Comparison of ENCODE assay signal across 8 cellular contexts in the genomic region with DNA sequence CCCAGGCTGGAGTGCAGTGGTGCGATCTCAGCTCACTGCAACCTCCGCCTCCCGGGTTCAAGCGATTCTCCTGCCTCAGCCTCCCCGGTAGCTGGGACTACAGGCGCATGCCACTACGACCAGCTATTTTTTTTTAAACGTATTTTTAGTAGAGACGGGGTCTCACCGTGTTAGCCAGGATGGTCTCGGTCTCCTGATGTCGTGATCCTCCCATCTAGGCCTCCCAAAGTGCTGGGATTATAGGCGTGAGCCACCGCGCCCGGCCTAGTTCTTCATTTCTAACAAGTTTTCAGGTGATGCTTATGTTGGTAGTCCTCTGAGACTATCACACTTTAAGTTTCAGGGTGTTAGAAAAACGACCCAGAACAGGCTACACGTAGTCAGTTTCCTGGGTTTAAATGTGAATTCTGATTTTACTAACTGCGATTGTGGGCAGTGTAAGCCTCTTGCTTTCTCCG. TPM values are rescaled to one million over a fixed set of nuclear protein-coding genes. Genes with fewer than 3 reads are reported as not detected.
DNase-seq lines count a peak whose midpoint lies in the region; ATAC-seq and TF ChIP-seq lines count a peak whose summit lies in the region.
"Not testable (repeated sequence)": the region's sequence is repeated elsewhere in the genome, so short reads cannot be mapped to it uniquely, and the experiment has no call there.

No MANE protein-coding gene starts in this region.

- TF ChIP-seq POLR2A in gastrocnemius medialis (IDR thresholded peaks at IDR 0.05); uterus (IDR thresholded peaks at IDR 0.05): not testable (repeated sequence)

- in situ Hi-C loops in gastrocnemius medialis (cut with MboI; ENCODE audit: low sequenced_read_pairs in 4 of 4) = not testable (repeated sequence)

- peak overlapping the region; percentile 87 for H3K4me3 Mint-ChIP-seq in activated CD4-positive, alpha-beta T cell treated with anti-CD3 and anti-CD28 coated beads, Interleukin-2, amount 10 ng/mL, durations not matched to agents 7 days and 5 days
- H3K4me3 Mint-ChIP-seq in MCF 10A (ENCODE audit: unreplicated experiment) = peak overlapping the region; percentile 85
- peak overlapping the region; percentile 100 for H3K4me3 Mint-ChIP-seq in memory B cell

- intact Hi-C loops in MCF 10A (cut with micrococcal nuclease); uterus (cut with DNase I; ENCODE audit: low total_unique reads): not testable (repeated sequence)
- intact Hi-C loops in gastrocnemius medialis (cut with DNase I; ENCODE audit: low total_unique reads) = loop anchor here (2.0 kb wide), 1 partner anchor 35 kb away; the partner anchor contains the start of genes CEBPZ and NDUFAF7

- peak overlapping the region; percentile 95 for H3K27ac Mint-ChIP-seq in activated CD4-positive, alpha-beta T cell treated with anti-CD3 and anti-CD28 coated beads, Interleukin-2, amount 10 ng/mL, durations not matched to agents 7 days and 5 days
- H3K27ac Mint-ChIP-seq in MCF 10A (ENCODE audit: low read depth, unreplicated experiment) (peak overlapping the region; percentile 87), memory B cell (peak overlapping the region; percentile 98)

- peaks cover 36% of the 10 kb centered on the region for H3K4me1 Mint-ChIP-seq in activated CD4-positive, alpha-beta T cell treated with anti-CD3 and anti-CD28 coated beads, Interleukin-2, amount 10 ng/mL, durations not matched to agents 7 days and 5 days
- not testable (repeated sequence) for H3K4me1 Mint-ChIP-seq in MCF 10A (ENCODE audit: insufficient read depth, unreplicated experiment); memory B cell

- not testable (repeated sequence) for ATAC-seq in memory B cell (ENCODE audit: low read depth); gastrocnemius medialis

- not testable (repeated sequence) for BruUV-seq in MCF 10A (replicated peaks; lab: Mats Ljungman, UMichigan)

- not testable (repeated sequence) for H3K27me3 ChIP-seq in GM06990 (replicated peaks; ENCODE audit: control insufficient read depth, insufficient read depth, low read length); gastrocnemius medialis; uterus

- H3K27ac ChIP-seq in gastrocnemius medialis (peak overlapping the region; percentile 82 to 96 (median 92)), uterus (peak overlapping the region; percentile 85)

- not testable (repeated sequence) for H3K9me3 ChIP-seq in gastrocnemius medialis, uterus

- TF ChIP-seq CTCF in GM06990 (IDR thresholded peaks at IDR 0.05; ENCODE audit: insufficient read depth, low read length, poor library complexity, severe bottlenecking); MCF 10A (IDR thresholded peaks at IDR 0.05; ENCODE audit: unreplicated experiment); fibroblast of the aortic adventitia (IDR thresholded peaks at IDR 0.05; ENCODE audit: insufficient read depth, low read length); gastrocnemius medialis (IDR thresholded peaks at IDR 0.05 in 4 of 5, conservative IDR thresholded peaks at IDR 0.05 in 1 of 5); uterus (IDR thresholded peaks at IDR 0.05): not testable (repeated sequence)

- H3K36me3 Mint-ChIP-seq in activated CD4-positive, alpha-beta T cell treated with anti-CD3 and anti-CD28 coated beads, Interleukin-2, amount 10 ng/mL, durations not matched to agents 7 days and 5 days (ENCODE audit: low read depth) = peaks cover 27% of the 10 kb centered on the region
- peaks cover 20% of the 10 kb centered on the region for H3K36me3 Mint-ChIP-seq in MCF 10A (ENCODE audit: insufficient read depth, unreplicated experiment)
- H3K36me3 Mint-ChIP-seq in memory B cell = not testable (repeated sequence)

- H3K4me1 ChIP-seq in gastrocnemius medialis = peaks cover 11 to 12% of the 10 kb centered on the region in 2 donors
- not testable (repeated sequence) for H3K4me1 ChIP-seq in uterus

- not testable (repeated sequence) for H3K27me3 Mint-ChIP-seq in activated CD4-positive, alpha-beta T cell treated with anti-CD3 and anti-CD28 coated beads, Interleukin-2, amount 10 ng/mL, durations not matched to agents 7 days and 5 days; MCF 10A (ENCODE audit: insufficient read depth, unreplicated experiment); memory B cell

- CTCF ChIA-PET in activated CD4-positive, alpha-beta T cell treated with anti-CD3 and anti-CD28 coated beads, Interleukin-2, amount 10 ng/mL, durations not matched to agents 7 days and 5 days (lab: Charles Lee) = not testable (repeated sequence)
- CTCF ChIA-PET in MCF 10A (lab: Yijun Ruan, JAX) = interaction anchor here (0.5 to 1.5 kb wide), 5 partner anchors 23 to 907 kb away, joined by 3 to 4 read pairs (median 3); no protein-coding TSS in a partner anchor

- not testable (repeated sequence) for H3K9me3 Mint-ChIP-seq in activated CD4-positive, alpha-beta T cell treated with anti-CD3 and anti-CD28 coated beads, Interleukin-2, amount 10 ng/mL, durations not matched to agents 7 days and 5 days; MCF 10A (ENCODE audit: unreplicated experiment); memory B cell

- POLR2A ChIA-PET in activated CD4-positive, alpha-beta T cell treated with anti-CD3 and anti-CD28 coated beads, Interleukin-2, amount 10 ng/mL, durations not matched to agents 7 days and 5 days (lab: Charles Lee) = not testable (repeated sequence)
- POLR2A ChIA-PET in MCF 10A (lab: Yijun Ruan, JAX) = interaction anchor here (0.6 to 1.6 kb wide), 4 partner anchors 9 to 112 kb away, joined by 3 to 13 read pairs (median 4); partner anchors contain the start of genes CEBPZ, GPATCH11, HEATR5B and NDUFAF7

- DNase-seq in GM06990 (ENCODE audit: extremely low read depth, insufficient read length); activated CD4-positive, alpha-beta T cell treated with anti-CD3 and anti-CD28 coated beads, Interleukin-2, amount 10 ng/mL, durations not matched to agents 7 days and 5 days; MCF 10A (ENCODE audit: unreplicated experiment); fibroblast of the aortic adventitia (ENCODE audit: low read depth); memory B cell (ENCODE audit: low spot score in 2 of 2); gastrocnemius medialis; uterus: not testable (repeated sequence)
- DNase-seq in M059J (ENCODE audit: low read depth) = peak; percentile 4

- H3K36me3 ChIP-seq in GM06990 (ENCODE audit: control insufficient read depth, insufficient read depth, low read length); uterus: not testable (repeated sequence)
- H3K36me3 ChIP-seq in gastrocnemius medialis = peaks cover 0 to 13% of the 10 kb centered on the region in 2 donors

- H3K4me3 ChIP-seq in GM06990 (replicated peaks; ENCODE audit: low read depth, low read length) = peak overlapping the region; percentile 93
- peak overlapping the region; percentile 90 for H3K4me3 ChIP-seq in fibroblast of the aortic adventitia (ENCODE audit: low read depth, low read length)
- H3K4me3 ChIP-seq in gastrocnemius medialis = peak overlapping the region; percentile 76 to 97 (median 86)
- H3K4me3 ChIP-seq in uterus = peak overlapping the region; percentile 65 to 77

RNA-seq across cellular contexts. Expression of gene CEBPZOS, which starts 0.4 kb away (rescaled TPM):
- 27.7 and 48.4 TPM in 2 replicates for total RNA-seq in M059J (2014; rRNA removed; shearing (Covaris generic))
- total RNA-seq in activated CD4-positive, alpha-beta T cell treated with anti-CD3 and anti-CD28 coated beads, Interleukin-2, amount 10 ng/mL, durations not matched to agents 7 days and 5 days = 10 to 100 TPM; 37.5 to 38.5 TPM
- total RNA-seq in MCF 10A (2022) (38.5 and 64.5 TPM in 2 replicates), fibroblast of the aortic adventitia (ENCODE audit: low replicate concordance) (17.7 and 27.6 TPM in 2 replicates), gastrocnemius medialis (10 to 100 TPM; 19.9 to 33.1 (median 24.1) TPM), uterus (10 to 100 TPM in 2 of 4 donors, 1 to 10 TPM in 2; 6.2 to 49.4 (median 16.3) TPM)

RNA-seq across cellular contexts. Expression of gene SULT6B1, which starts 7.4 kb away (rescaled TPM):
- total RNA-seq in M059J (2014; rRNA removed; shearing (Covaris generic)) = not detected in 2 replicates
- not detected for total RNA-seq in activated CD4-positive, alpha-beta T cell treated with anti-CD3 and anti-CD28 coated beads, Interleukin-2, amount 10 ng/mL, durations not matched to agents 7 days and 5 days
- total RNA-seq in MCF 10A (2022) (not detected in 2 replicates), fibroblast of the aortic adventitia (ENCODE audit: low replicate concordance) (not detected in 2 replicates), gastrocnemius medialis (not detected), uterus (not detected)

RNA-seq across cellular contexts. Expression of gene CEBPZ, which starts 35.5 kb away (rescaled TPM):
- total RNA-seq in M059J (2014; rRNA removed; shearing (Covaris generic)) = 27.6 and 38.4 TPM in 2 replicates
- total RNA-seq in activated CD4-positive, alpha-beta T cell treated with anti-CD3 and anti-CD28 coated beads, Interleukin-2, amount 10 ng/mL, durations not matched to agents 7 days and 5 days = 10 to 100 TPM; 53.5 to 56.9 TPM
- total RNA-seq in MCF 10A (2022) (46.6 and 61.7 TPM in 2 replicates), fibroblast of the aortic adventitia (ENCODE audit: low replicate concordance) (64.3 and 104 TPM in 2 replicates), gastrocnemius medialis (10 to 100 TPM; 43.2 to 75.0 (median 51.9) TPM), uterus (10 to 100 TPM; 16.5 to 68.6 (median 53.8) TPM)

RNA-seq across cellular contexts. Expression of gene NDUFAF7, which starts 35.6 kb away (rescaled TPM):
- total RNA-seq in M059J (2014; rRNA removed; shearing (Covaris generic)) = 15.3 and 16.7 TPM in 2 replicates
- total RNA-seq in activated CD4-positive, alpha-beta T cell treated with anti-CD3 and anti-CD28 coated beads, Interleukin-2, amount 10 ng/mL, durations not matched to agents 7 days and 5 days = 10 to 100 TPM; 17.9 to 21.7 TPM
- 16.1 and 18.3 TPM in 2 replicates for total RNA-seq in MCF 10A (2022)
- total RNA-seq in fibroblast of the aortic adventitia (ENCODE audit: low replicate concordance) = 11.1 and 37.9 TPM in 2 replicates
- 10 to 100 TPM; 13.7 to 24.0 (median 19.9) TPM for total RNA-seq in gastrocnemius medialis
- total RNA-seq in uterus = 10 to 100 TPM; 11.3 to 35.7 (median 19.3) TPM

RNA-seq across cellular contexts. Expression of gene EIF2AK2, which starts 39.1 kb away (rescaled TPM):
- 63.7 and 90.2 TPM in 2 replicates for total RNA-seq in M059J (2014; rRNA removed; shearing (Covaris generic))
- 100 to 1,000 TPM; 119 to 129 TPM for total RNA-seq in activated CD4-positive, alpha-beta T cell treated with anti-CD3 and anti-CD28 coated beads, Interleukin-2, amount 10 ng/mL, durations not matched to agents 7 days and 5 days
- total RNA-seq in MCF 10A (2022) = 29.6 and 39.3 TPM in 2 replicates
- total RNA-seq in fibroblast of the aortic adventitia (ENCODE audit: low replicate concordance) = 38.8 and 53.8 TPM in 2 replicates
- total RNA-seq in gastrocnemius medialis = 10 to 100 TPM in 1 of 4 donors, 1 to 10 TPM in 3; 3.9 to 11.0 (median 6.9) TPM
- 10 to 100 TPM; 13.3 to 90.8 (median 45.4) TPM for total RNA-seq in uterus
